1 cellular context compared by ENCODE assay signal in genomic region chr12:112458330-112458729, GRCh38.
TF ChIP-seq lines count a peak whose summit lies in the region.

No MANE protein-coding gene starts in this region.

TF ChIP-seq in HepG2, 621 proteins besides CTCF, POLR2A, EP300 and RAD21:
- TF ChIP-seq TEAD3 (CRISPR knock-in tag; optimal IDR thresholded peaks at IDR 0.05; ENCODE audit: borderline replicate concordance), result peak; percentile 25
- TF ChIP-seq ZFYVE20 (CRISPR knock-in tag; IDR thresholded peaks at IDR 0.05; ENCODE audit: borderline replicate concordance, low read depth), result no peak
